In the genomic region with DNA sequence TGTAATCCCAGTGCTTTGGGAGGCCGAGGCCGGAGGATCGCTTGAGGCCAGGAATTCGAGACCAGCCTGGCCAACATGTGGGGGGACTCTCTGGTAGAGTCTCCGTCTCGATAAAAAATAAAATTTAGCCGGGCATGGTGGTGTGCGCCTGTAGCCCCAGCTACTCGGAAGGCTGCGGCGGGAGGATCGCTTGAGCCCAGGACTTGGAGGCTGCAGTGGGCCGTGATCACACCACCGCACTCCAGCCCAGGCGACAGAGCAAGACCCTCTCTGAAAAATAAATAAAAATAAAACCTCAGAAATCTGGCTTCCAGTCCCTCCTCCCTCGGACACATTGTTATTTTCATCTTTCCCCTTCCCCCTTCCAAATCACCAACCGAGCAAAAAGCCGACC, we compare ENCODE assay signal across 6 cellular contexts. TPM values are rescaled to one million over a fixed set of nuclear protein-coding genes. Genes with fewer than 3 reads are reported as not detected.
DNase-seq lines count a peak whose midpoint lies in the region; ATAC-seq and TF ChIP-seq lines count a peak whose summit lies in the region.

No MANE protein-coding gene starts in this region.

- H3K27ac ChIP-seq in CD4-positive, alpha-beta T cell (ENCODE audit: low read depth, low read length), result peak overlapping the region; percentile 97
- peak overlapping the region; percentile 91 for H3K27ac ChIP-seq in duodenal mucosa (ENCODE audit: low read depth, low read length)
- H3K27ac ChIP-seq in rectal smooth muscle tissue (ENCODE audit: low read depth, low read length), result peak overlapping the region; percentile 81

- no peak for TF ChIP-seq CTCF in CD4-positive, alpha-beta T cell (IDR thresholded peaks at IDR 0.05)

- H3K9ac ChIP-seq in duodenal mucosa (ENCODE audit: low read depth in 1 of 2, low read length in 2 of 2) (peak overlapping the region; percentile 93 to 95), rectal smooth muscle tissue (ENCODE audit: low read length) (peak overlapping the region; percentile 35)

- H3K27me3 Mint-ChIP-seq in CD4-positive, alpha-beta T cell, result no peaks in the 10 kb centered on the region

- peak overlapping the region; percentile 79 for H3K4me3 ChIP-seq in duodenal mucosa (ENCODE audit: low read depth in 1 of 2, low read length in 2 of 2)
- peak overlapping the region; percentile 62 for H3K4me3 ChIP-seq in rectal smooth muscle tissue (ENCODE audit: low read length)

- no peaks in the 10 kb centered on the region for H3K27me3 ChIP-seq in CD4-positive, alpha-beta T cell (ENCODE audit: control insufficient read depth, insufficient read depth, low read length)
- H3K27me3 ChIP-seq in duodenal mucosa (ENCODE audit: control insufficient read depth in 1 of 2, insufficient read depth in 2 of 2, low read length in 2 of 2) (no peaks in the 10 kb centered on the region), rectal smooth muscle tissue (ENCODE audit: control insufficient read depth, insufficient read depth, low read length) (no peaks in the 10 kb centered on the region)

- H3K9me3 Mint-ChIP-seq in CD4-positive, alpha-beta T cell, result no peaks in the 10 kb centered on the region

- H3K27ac Mint-ChIP-seq in CD4-positive, alpha-beta T cell, result peak overlapping the region; percentile 100

- peak; percentile 8 for ATAC-seq in CD4-positive, alpha-beta T cell (ENCODE audit: poor library complexity)
- ATAC-seq in HG03460 (IDR thresholded peaks at IDR 0.05; ENCODE audit: unreplicated experiment), result peak; percentile 10

- H3K9me3 ChIP-seq in CD4-positive, alpha-beta T cell (ENCODE audit: control insufficient read depth, low read length), result no peaks in the 10 kb centered on the region
- no peaks in the 10 kb centered on the region for H3K9me3 ChIP-seq in duodenal mucosa (ENCODE audit: control insufficient read depth in 1 of 2, low read length in 2 of 2)

- DNase-seq in CD4-positive, alpha-beta T cell, result peak in 2 of 10 experiments; percentile 9 to 17
- DNase-seq in NCI-H1930 (lab: John Stamatoyannopoulos, UW), result no peak
- DNase-seq in NCI-H1048 (lab: John Stamatoyannopoulos, UW), result no peak

- intact Hi-C loops in CD4-positive, alpha-beta T cell (cut with DNase I, micrococcal nuclease), result loop anchor here in 1 of 2 experiments (1.0 to 5.0 kb wide), 4 partner anchors 17 to 148 kb away; no protein-coding TSS in a partner anchor

- POLR2A ChIA-PET in CD4-positive, alpha-beta T cell (lab: Charles Lee), result interaction anchor here (0.9 to 3.3 kb wide), 19 partner anchors 9 to 204 kb away, joined by 3 to 52 read pairs (median 5); a partner anchor contains a TSS

- peak overlapping the region; percentile 96 for H3K4me3 Mint-ChIP-seq in CD4-positive, alpha-beta T cell

- H3K36me3 Mint-ChIP-seq in CD4-positive, alpha-beta T cell (ENCODE audit: low read depth), result peaks cover 61% of the 10 kb centered on the region

- CTCF ChIA-PET in CD4-positive, alpha-beta T cell (lab: Charles Lee), result interaction anchor here (0.8 to 5.8 kb wide), 11 partner anchors 11 to 214 kb away, joined by 3 to 122 read pairs (median 7); a partner anchor contains a TSS

- H3K4me1 ChIP-seq in duodenal mucosa (ENCODE audit: control insufficient read depth in 1 of 2, insufficient read depth in 2 of 2, low read length in 2 of 2) (peaks cover 28 to 32% of the 10 kb centered on the region in 2 donors), rectal smooth muscle tissue (ENCODE audit: control insufficient read depth, insufficient read depth, low read length) (peaks cover 13% of the 10 kb centered on the region)

- H3K36me3 ChIP-seq in duodenal mucosa (ENCODE audit: control insufficient read depth in 1 of 2, insufficient read depth in 2 of 2, low read length in 2 of 2) (peaks cover 12 to 34% of the 10 kb centered on the region in 2 donors), rectal smooth muscle tissue (ENCODE audit: control insufficient read depth, insufficient read depth, low read length) (peaks cover 20% of the 10 kb centered on the region)

- peaks cover 47% of the 10 kb centered on the region for H3K4me1 Mint-ChIP-seq in CD4-positive, alpha-beta T cell (ENCODE audit: low read depth)

RNA-seq across cellular contexts. Expression of a gene that starts 0.3 kb away (rescaled TPM):
- total RNA-seq in CD4-positive, alpha-beta T cell, result 10 to 100 TPM; 28.9 to 29.8 TPM

RNA-seq across cellular contexts. Expression of a gene that starts 0.8 kb away (rescaled TPM):
- total RNA-seq in CD4-positive, alpha-beta T cell, result 1 to 10 TPM; 4.1 to 4.8 TPM

RNA-seq across cellular contexts. Expression of a gene that starts 16.3 kb away (rescaled TPM):
- total RNA-seq in CD4-positive, alpha-beta T cell, result under 1 TPM; 0.25 to 0.56 TPM

RNA-seq across cellular contexts. Expression of a gene that starts 20.0 kb away (rescaled TPM):
- not detected for total RNA-seq in CD4-positive, alpha-beta T cell

RNA-seq across cellular contexts. Expression of a gene that starts 20.3 kb away (rescaled TPM):
- total RNA-seq in CD4-positive, alpha-beta T cell, result 10 to 100 TPM; 25.1 to 26.2 TPM
